Comparison of ENCODE assay signal across 13 cellular contexts in the genomic region with DNA sequence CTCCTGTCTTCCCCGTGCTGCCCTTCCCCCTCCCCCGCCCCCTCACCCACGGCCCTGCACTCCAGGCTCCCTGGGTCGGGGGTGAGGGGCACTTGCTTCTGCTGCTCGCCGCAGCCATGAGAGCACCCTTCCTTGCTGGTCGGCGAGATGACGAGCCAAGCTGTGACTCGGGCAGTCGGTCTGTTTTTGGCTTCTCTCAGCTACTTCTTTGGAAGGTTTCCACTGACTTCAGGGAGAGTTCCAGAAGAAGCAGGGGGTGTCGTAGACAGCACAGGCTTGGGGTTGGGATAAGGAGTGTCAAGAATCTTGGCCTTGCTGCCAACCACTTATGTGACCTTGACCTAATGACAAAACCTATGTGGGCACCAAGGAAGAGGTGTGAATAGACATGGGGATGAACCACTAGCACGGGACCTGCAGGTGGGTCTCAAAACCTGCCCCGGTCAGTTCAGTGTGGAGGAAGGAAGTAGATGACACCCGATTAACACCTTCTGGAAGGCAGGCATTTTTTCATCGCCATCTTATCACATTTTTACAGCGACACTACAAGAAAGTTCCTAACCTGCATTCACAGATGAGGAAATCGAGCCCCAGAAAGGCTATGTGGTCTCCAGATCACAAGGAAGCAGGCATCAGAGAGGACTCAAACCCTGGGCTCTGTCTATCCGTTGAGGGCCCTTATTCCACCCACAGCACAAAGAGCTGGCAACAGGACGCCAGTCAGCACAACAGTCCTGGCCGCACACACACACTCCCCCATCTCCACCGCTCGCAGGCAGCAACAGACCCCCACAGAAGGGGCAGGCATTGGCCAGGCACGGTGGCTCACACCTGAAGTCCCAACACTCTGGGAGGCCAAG.
A peak's percentile ranks its signal among the peaks of the same experiment; 100 is the strongest.
DNase-seq lines count a peak whose midpoint lies in the region; ATAC-seq, FAIRE-seq and TF ChIP-seq lines count a peak whose summit lies in the region.
"Had no signal": no experiment of that assay in that cellular context is flagged by ENCODE, and none has a peak within 500 bp of the region (broad histone marks: within the 10 kb centered on the region; RNA-seq: fewer than 3 reads in every experiment).

No MANE protein-coding gene starts in this region.

- H3K14ac ChIP-seq in H1 (ENCODE audit: insufficient read length) = no peak overlapping the region

- H2AK5ac ChIP-seq in H1 (ENCODE audit: low read depth, low read length) = no peak overlapping the region

- H2BK20ac ChIP-seq in H1 (ENCODE audit: low read length) = no peak overlapping the region

- no peak overlapping the region; the same call in 1 of the 2 replicates for H2BK12ac ChIP-seq in H1 (ENCODE audit: low read depth, low read length)

- no peak for TF ChIP-seq RAD21 in H1 (IDR thresholded peaks at IDR 0.05 in 1 of 2, conservative IDR thresholded peaks at IDR 0.05 in 1 of 2; ENCODE audit: low read depth in 2 of 2, low read length in 2 of 2)
- no peak for TF ChIP-seq RAD21 in HepG2 (CRISPR knock-in tag; IDR thresholded peaks at IDR 0.05)

- no peak for ATAC-seq in HepG2
- no peak for ATAC-seq in GM18868 (IDR thresholded peaks at IDR 0.05; ENCODE audit: unreplicated experiment)
- ATAC-seq in GM19467 (IDR thresholded peaks at IDR 0.05; ENCODE audit: unreplicated experiment) = no peak

- peak overlapping the region; percentile 5; the same call in 1 of the 2 replicates for H4K8ac ChIP-seq in H1 (ENCODE audit: extremely low read depth, insufficient read depth, low read length)

- H3K27ac ChIP-seq in OCI-LY1 (ENCODE audit: low read depth, low read length, poor library complexity, severe bottlenecking) (peak overlapping the region; percentile 99), H1 (ENCODE audit: low read depth, low read length) (no peak overlapping the region), HepG2 (ENCODE audit: extremely low read length, insufficient read depth, low read length) (peak overlapping the region; percentile 74), suprapubic skin (peak overlapping the region; percentile 84)
- H3K27ac ChIP-seq: parathyroid adenoma had no signal

- no peak for DNase-seq in H1 (ENCODE audit: low read depth in 1 of 2, low spot score in 2 of 2)
- DNase-seq in HepG2 (ENCODE audit: low spot score) = no peak
- DNase-seq in suprapubic skin (ENCODE audit: low spot score in 2 of 2) = no peak
- no peak for DNase-seq in LoVo (ENCODE audit: low spot score)
- no peak for DNase-seq in GM10266 (ENCODE audit: extremely low spot score)
- DNase-seq: activated CD4-positive, alpha-beta memory T cell treated with anti-CD3 and anti-CD28 coated beads for 36 hours; effector memory CD4-positive, alpha-beta T cell; HFFc6; NCI-H1048 had no signal

- no peaks in the 10 kb centered on the region for H3K36me3 ChIP-seq in OCI-LY1 (ENCODE audit: insufficient read depth, low read length)
- H3K36me3 ChIP-seq in H1 (ENCODE audit: control insufficient read depth in 2 of 4, insufficient read depth in 4 of 4, low read length in 3 of 4) = no peaks in the 10 kb centered on the region
- H3K36me3 ChIP-seq in HepG2 (replicated peaks in 1 of 2; ENCODE audit: control insufficient read depth in 1 of 2, insufficient read depth in 2 of 2, low read length in 2 of 2) = no peaks in the 10 kb centered on the region
- H3K36me3 ChIP-seq in suprapubic skin = no peaks in the 10 kb centered on the region

- intact Hi-C loops in HepG2 (cut with micrococcal nuclease; ENCODE audit: unreplicated experiment) = no loop called here

- H3K23ac ChIP-seq in H1 (ENCODE audit: insufficient read length) = no peak overlapping the region

- no peak overlapping the region for H2BK5ac ChIP-seq in H1 (ENCODE audit: low read depth, low read length)

- in situ Hi-C loops in HepG2 (cut with HindIII; ENCODE audit: extremely low pct_ligation_motif_present, low pct_unique_long_range_greater_than_20kb) = loop anchor here (5.0 kb wide), 1 partner anchor 110 kb away; no protein-coding TSS in a partner anchor

- TF ChIP-seq CTCF in OCI-LY1 (IDR thresholded peaks at IDR 0.05; ENCODE audit: low read length) = no peak
- TF ChIP-seq CTCF in H1 (IDR thresholded peaks at IDR 0.05; ENCODE audit: control extremely low read depth in 1 of 3, insufficient read depth in 1 of 3, low read depth in 1 of 3, low read length in 3 of 3) = no peak
- no peak for TF ChIP-seq CTCF in HepG2 (CRISPR knock-in tag; IDR thresholded peaks at IDR 0.05)
- no peak for TF ChIP-seq CTCF in suprapubic skin (IDR thresholded peaks at IDR 0.05)
- no peak for TF ChIP-seq CTCF in GM10266 (IDR thresholded peaks at IDR 0.05; ENCODE audit: control insufficient read depth, insufficient read depth, low read depth, missing control alignments)

- H4K5ac ChIP-seq in H1 (ENCODE audit: insufficient read length, low read depth, low read length) = no peak overlapping the region

- WGBS in H1 (ENCODE audit: extremely low coverage in 1 of 2, insufficient coverage in 1 of 2, insufficient read length in 1 of 2, insufficient replicate concordance in 2 of 2, low coverage in 1 of 2, low lambda C conversion rate in 2 of 2, missing lambda C conversion rate in 1 of 2), 2 experiments = 86% methylated on average over 21 of the region's 24 CpGs; no CpG with 5 or more reads in 1 of the 2 experiments
- 87% methylated on average over 24 of the region's 24 CpGs for WGBS in HepG2 (ENCODE audit: low lambda C conversion rate)
- WGBS in suprapubic skin = 79% methylated on average over 24 of the region's 24 CpGs

- H3K9ac ChIP-seq in OCI-LY1 (ENCODE audit: low read length) (peak overlapping the region; percentile 78), H1 (replicated peaks in 1 of 4; ENCODE audit: extremely low read depth in 1 of 4, low read depth in 3 of 4, low read length in 3 of 4) (no peak overlapping the region), HepG2 (ENCODE audit: insufficient read depth, low read depth, low read length) (peak overlapping the region; percentile 66)
- H3K9ac ChIP-seq: parathyroid adenoma had no signal

- CTCF ChIA-PET in H1 (lab: Charles Lee; ENCODE audit: partially characterized antibody) = interaction anchor here (0.8 to 1.5 kb wide), 2 partner anchors 115 to 160 kb away, joined by 3 read pairs; no protein-coding TSS in a partner anchor
- CTCF ChIA-PET in HepG2 (lab: Yijun Ruan, JAX; ENCODE audit: low intra/inter-chr PET ratio, low total read pairs) = no interaction called here

- H4K91ac ChIP-seq in H1 (replicated peaks; ENCODE audit: insufficient read length, low read length) = peak overlapping the region; percentile 44

- H3K9me3 ChIP-seq in OCI-LY1 (ENCODE audit: low read length) (no peaks in the 10 kb centered on the region), H1 (ENCODE audit: insufficient read depth in 2 of 2, low read depth in 1 of 2, low read length in 1 of 2) (no peaks in the 10 kb centered on the region), HepG2 (ENCODE audit: low read length) (no peaks in the 10 kb centered on the region), suprapubic skin (no peaks in the 10 kb centered on the region)

- H3K79me2 ChIP-seq in OCI-LY1 (ENCODE audit: insufficient read depth, low read length) = no peaks in the 10 kb centered on the region
- no peaks in the 10 kb centered on the region for H3K79me2 ChIP-seq in H1 (ENCODE audit: control insufficient read depth in 1 of 2, insufficient read depth in 2 of 2, low read length in 2 of 2)
- no peaks in the 10 kb centered on the region for H3K79me2 ChIP-seq in HepG2 (ENCODE audit: insufficient read depth, low read length)
- H3K79me2 ChIP-seq: parathyroid adenoma had no signal

- POLR2A ChIA-PET in H1 (lab: Charles Lee; ENCODE audit: partially characterized antibody) (interaction anchor here (0.5 to 1.0 kb wide), 2 partner anchors 9 to 26 kb away, joined by 3 read pairs; no protein-coding TSS in a partner anchor), HepG2 (lab: Yijun Ruan, JAX) (interaction anchor here (0.8 to 2.4 kb wide), 8 partner anchors 16 to 218 kb away, joined by 3 to 12 read pairs (median 4); partner anchors contain the start of gene MINDY2)

- no peak overlapping the region for H3K18ac ChIP-seq in H1 (ENCODE audit: extremely low read depth, low read length)

- H3K4me1 ChIP-seq in OCI-LY1 (ENCODE audit: insufficient read depth, low read length, severe bottlenecking) = peaks cover 89% of the 10 kb centered on the region
- peaks cover 0 to 7% (median 3%) of the 10 kb centered on the region in 4 experiments; a peak in 4 of 7 replicates for H3K4me1 ChIP-seq in H1 (replicated peaks in 1 of 4; ENCODE audit: control insufficient read depth in 3 of 4, insufficient read depth in 4 of 4, low read length in 3 of 4)
- peaks cover 33% of the 10 kb centered on the region for H3K4me1 ChIP-seq in HepG2 (ENCODE audit: insufficient read depth, low read length)
- H3K4me1 ChIP-seq in suprapubic skin = peaks cover 24% of the 10 kb centered on the region
- H3K4me1 ChIP-seq: parathyroid adenoma had no signal

- H4K20me1 ChIP-seq in OCI-LY1 (ENCODE audit: insufficient read depth, low read length) = no peaks in the 10 kb centered on the region
- H4K20me1 ChIP-seq in H1 (replicated peaks in 1 of 2; ENCODE audit: control insufficient read depth in 1 of 2, insufficient read depth in 2 of 2, low read length in 2 of 2) = no peaks in the 10 kb centered on the region
- H4K20me1 ChIP-seq in HepG2 (ENCODE audit: insufficient read depth, low read length) = no peaks in the 10 kb centered on the region

- H3K4me3 ChIP-seq in OCI-LY1 (ENCODE audit: low read depth, low read length, poor library complexity, severe bottlenecking) (no peak overlapping the region), H1 (ENCODE audit: extremely low read depth in 1 of 4, insufficient read depth in 2 of 4, low read depth in 3 of 4, low read length in 4 of 4) (no peak overlapping the region), HepG2 (replicated peaks in 1 of 3; ENCODE audit: insufficient read depth in 1 of 3, low read depth in 2 of 3, low read length in 3 of 3) (peak overlapping the region in 1 of 3 experiments; percentile 59; a peak in 1 of 6 replicates), suprapubic skin (peak overlapping the region; percentile 21)

- H3K4ac ChIP-seq in H1 (replicated peaks; ENCODE audit: insufficient read length, low read depth, low read length) = no peak overlapping the region

- no TSS peak for BruUV-seq in HepG2 (replicated peaks; lab: Mats Ljungman, UMichigan)

- H3K23me2 ChIP-seq in H1 (ENCODE audit: low read depth, low read length) = 0 out of 2 replicates have a peak, but pooled peaks cover 2% of the 10 kb centered on the region

- H3K79me1 ChIP-seq in H1 (ENCODE audit: low read depth, low read length) = no peaks in the 10 kb centered on the region

- no peaks in the 10 kb centered on the region for H3K27me3 ChIP-seq in OCI-LY1 (ENCODE audit: insufficient read depth, low read length)
- no peaks in the 10 kb centered on the region; a peak in 1 of 7 replicates for H3K27me3 ChIP-seq in H1 (replicated peaks in 1 of 4; ENCODE audit: control insufficient read depth in 3 of 4, extremely low read depth in 1 of 4, insufficient read depth in 3 of 4, low read length in 3 of 4)
- H3K27me3 ChIP-seq in HepG2 (ENCODE audit: control insufficient read depth in 1 of 2, insufficient read depth in 2 of 2, low read length in 2 of 2) = no peaks in the 10 kb centered on the region
- no peaks in the 10 kb centered on the region for H3K27me3 ChIP-seq in suprapubic skin

- H2BK120ac ChIP-seq in H1 (replicated peaks; ENCODE audit: low read depth, low read length) = no peak overlapping the region

- H3K56ac ChIP-seq in H1 (replicated peaks; ENCODE audit: insufficient read length, low read depth, low read length) = no peak overlapping the region

- peaks cover 13% of the 10 kb centered on the region; the same call in 1 of the 2 replicates for H3F3A ChIP-seq in OCI-LY1 (ENCODE audit: insufficient read depth, low read length)

- H3K4me2 ChIP-seq in OCI-LY1 (ENCODE audit: low read length) = peak overlapping the region; percentile 51; the same call in 1 of the 2 replicates
- no peak overlapping the region for H3K4me2 ChIP-seq in H1 (ENCODE audit: insufficient read depth in 1 of 2, low read depth in 2 of 2, low read length in 2 of 2)
- H3K4me2 ChIP-seq in HepG2 (ENCODE audit: low read depth, low read length) = peak overlapping the region; percentile 78

- H2AFZ ChIP-seq in OCI-LY1 (ENCODE audit: low read length) = no peak overlapping the region
- 0 out of 2 replicates have a peak overlapping the region, but pooled peaks have one; percentile 98 for H2AFZ ChIP-seq in H1 (ENCODE audit: low read length)
- H2AFZ ChIP-seq in HepG2 (ENCODE audit: low read length) = no peak overlapping the region
- H2AFZ ChIP-seq: parathyroid adenoma had no signal

- TF ChIP-seq EP300 in H1 (IDR thresholded peaks at IDR 0.05; ENCODE audit: borderline replicate concordance in 1 of 2, low read depth in 2 of 2, low read length in 2 of 2) (no peak), HepG2 (IDR thresholded peaks at IDR 0.05; ENCODE audit: low read depth in 2 of 2, low read length in 2 of 2) (no peak), HepG2 (CRISPR knock-in tag; IDR thresholded peaks at IDR 0.05; ENCODE audit: borderline replicate concordance) (no peak), suprapubic skin (IDR thresholded peaks at IDR 0.05) (no peak)

- H2BK15ac ChIP-seq in H1 (ENCODE audit: low read length) = peak overlapping the region; percentile 40; the same call in 1 of the 2 replicates

- FAIRE-seq in H1 (lab: Jason Lieb, UNC) = no peak
- FAIRE-seq in HepG2 (lab: Jason Lieb, UNC) = no peak

- H3K9me2 ChIP-seq in OCI-LY1 (ENCODE audit: low read depth, low read length) = no peaks in the 10 kb centered on the region

- TF ChIP-seq POLR2A in H1 (IDR thresholded peaks at IDR 0.05; ENCODE audit: control extremely low read depth in 1 of 2, low read depth in 2 of 2, low read length in 2 of 2) = no peak
- TF ChIP-seq POLR2A in HepG2 (IDR thresholded peaks at IDR 0.05; ENCODE audit: insufficient read depth in 1 of 2, low read depth in 2 of 2, low read length in 2 of 2) = no peak
- no peak for TF ChIP-seq POLR2A in suprapubic skin (IDR thresholded peaks at IDR 0.05)

Comparison
In these comparisons a context has a peak if more than half of its experiments do, and no peak if none do; other contexts are left out.
1. H3K4me2 ChIP-seq: peak in OCI-LY1 (single experiment) and HepG2 (single experiment); none in H1 (0 of 2).
2. H3K9ac ChIP-seq: peak in OCI-LY1 (single experiment) and HepG2 (single experiment); none in H1 (0 of 4).